In genomic region chr22:31451709-31452571, GRCh38 we compare ENCODE assay signal across 1 cellular context.
TF ChIP-seq lines count a peak whose summit lies in the region.

No MANE protein-coding gene starts in this region.

TF ChIP-seq in GM23338, 12 proteins besides CTCF, POLR2A, EP300 and RAD21 (continued from another document):
- TF ChIP-seq, protein P1, sequence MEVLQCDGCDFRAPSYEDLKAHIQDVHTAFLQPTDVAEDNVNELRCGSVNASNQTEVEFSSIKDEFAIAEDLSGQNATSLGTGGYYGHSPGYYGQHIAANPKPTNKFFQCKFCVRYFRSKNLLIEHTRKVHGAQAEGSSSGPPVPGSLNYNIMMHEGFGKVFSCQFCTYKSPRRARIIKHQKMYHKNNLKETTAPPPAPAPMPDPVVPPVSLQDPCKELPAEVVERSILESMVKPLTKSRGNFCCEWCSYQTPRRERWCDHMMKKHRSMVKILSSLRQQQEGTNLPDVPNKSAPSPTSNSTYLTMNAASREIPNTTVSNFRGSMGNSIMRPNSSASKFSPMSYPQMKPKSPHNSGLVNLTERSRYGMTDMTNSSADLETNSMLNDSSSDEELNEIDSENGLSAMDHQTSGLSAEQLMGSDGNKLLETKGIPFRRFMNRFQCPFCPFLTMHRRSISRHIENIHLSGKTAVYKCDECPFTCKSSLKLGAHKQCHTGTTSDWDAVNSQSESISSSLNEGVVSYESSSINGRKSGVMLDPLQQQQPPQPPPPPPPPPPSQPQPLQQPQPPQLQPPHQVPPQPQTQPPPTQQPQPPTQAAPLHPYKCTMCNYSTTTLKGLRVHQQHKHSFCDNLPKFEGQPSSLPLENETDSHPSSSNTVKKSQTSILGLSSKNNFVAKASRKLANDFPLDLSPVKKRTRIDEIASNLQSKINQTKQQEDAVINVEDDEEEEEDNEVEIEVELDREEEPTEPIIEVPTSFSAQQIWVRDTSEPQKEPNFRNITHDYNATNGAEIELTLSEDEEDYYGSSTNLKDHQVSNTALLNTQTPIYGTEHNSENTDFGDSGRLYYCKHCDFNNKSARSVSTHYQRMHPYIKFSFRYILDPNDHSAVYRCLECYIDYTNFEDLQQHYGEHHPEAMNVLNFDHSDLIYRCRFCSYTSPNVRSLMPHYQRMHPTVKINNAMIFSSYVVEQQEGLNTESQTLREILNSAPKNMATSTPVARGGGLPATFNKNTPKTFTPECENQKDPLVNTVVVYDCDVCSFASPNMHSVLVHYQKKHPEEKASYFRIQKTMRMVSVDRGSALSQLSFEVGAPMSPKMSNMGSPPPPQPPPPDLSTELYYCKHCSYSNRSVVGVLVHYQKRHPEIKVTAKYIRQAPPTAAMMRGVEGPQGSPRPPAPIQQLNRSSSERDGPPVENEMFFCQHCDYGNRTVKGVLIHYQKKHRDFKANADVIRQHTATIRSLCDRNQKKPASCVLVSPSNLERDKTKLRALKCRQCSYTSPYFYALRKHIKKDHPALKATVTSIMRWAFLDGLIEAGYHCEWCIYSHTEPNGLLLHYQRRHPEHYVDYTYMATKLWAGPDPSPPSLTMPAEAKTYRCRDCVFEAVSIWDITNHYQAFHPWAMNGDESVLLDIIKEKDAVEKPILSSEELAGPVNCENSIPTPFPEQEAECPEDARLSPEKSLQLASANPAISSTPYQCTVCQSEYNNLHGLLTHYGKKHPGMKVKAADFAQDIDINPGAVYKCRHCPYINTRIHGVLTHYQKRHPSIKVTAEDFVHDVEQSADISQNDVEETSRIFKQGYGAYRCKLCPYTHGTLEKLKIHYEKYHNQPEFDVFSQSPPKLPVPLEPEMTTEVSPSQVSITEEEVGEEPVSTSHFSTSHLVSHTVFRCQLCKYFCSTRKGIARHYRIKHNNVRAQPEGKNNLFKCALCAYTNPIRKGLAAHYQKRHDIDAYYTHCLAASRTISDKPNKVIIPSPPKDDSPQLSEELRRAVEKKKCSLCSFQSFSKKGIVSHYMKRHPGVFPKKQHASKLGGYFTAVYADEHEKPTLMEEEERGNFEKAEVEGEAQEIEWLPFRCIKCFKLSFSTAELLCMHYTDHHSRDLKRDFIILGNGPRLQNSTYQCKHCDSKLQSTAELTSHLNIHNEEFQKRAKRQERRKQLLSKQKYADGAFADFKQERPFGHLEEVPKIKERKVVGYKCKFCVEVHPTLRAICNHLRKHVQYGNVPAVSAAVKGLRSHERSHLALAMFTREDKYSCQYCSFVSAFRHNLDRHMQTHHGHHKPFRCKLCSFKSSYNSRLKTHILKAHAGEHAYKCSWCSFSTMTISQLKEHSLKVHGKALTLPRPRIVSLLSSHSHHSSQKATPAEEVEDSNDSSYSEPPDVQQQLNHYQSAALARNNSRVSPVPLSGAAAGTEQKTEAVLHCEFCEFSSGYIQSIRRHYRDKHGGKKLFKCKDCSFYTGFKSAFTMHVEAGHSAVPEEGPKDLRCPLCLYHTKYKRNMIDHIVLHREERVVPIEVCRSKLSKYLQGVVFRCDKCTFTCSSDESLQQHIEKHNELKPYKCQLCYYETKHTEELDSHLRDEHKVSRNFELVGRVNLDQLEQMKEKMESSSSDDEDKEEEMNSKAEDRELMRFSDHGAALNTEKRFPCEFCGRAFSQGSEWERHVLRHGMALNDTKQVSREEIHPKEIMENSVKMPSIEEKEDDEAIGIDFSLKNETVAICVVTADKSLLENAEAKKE (CRISPR knock-in tag; IDR thresholded peaks at IDR 0.05) = no peak
- TF ChIP-seq ZNF331 (CRISPR knock-in tag; IDR thresholded peaks at IDR 0.05; ENCODE audit: low read depth) (no peak), ETS1 (IDR thresholded peaks at IDR 0.05) (no peak), POLR2AphosphoS5 (IDR thresholded peaks at IDR 0.05; ENCODE audit: low read depth) (no peak), STAT1 (IDR thresholded peaks at IDR 0.05; ENCODE audit: unreplicated experiment) (no peak)
